ENCODE assay signal across 27 cellular contexts in the genomic region with DNA sequence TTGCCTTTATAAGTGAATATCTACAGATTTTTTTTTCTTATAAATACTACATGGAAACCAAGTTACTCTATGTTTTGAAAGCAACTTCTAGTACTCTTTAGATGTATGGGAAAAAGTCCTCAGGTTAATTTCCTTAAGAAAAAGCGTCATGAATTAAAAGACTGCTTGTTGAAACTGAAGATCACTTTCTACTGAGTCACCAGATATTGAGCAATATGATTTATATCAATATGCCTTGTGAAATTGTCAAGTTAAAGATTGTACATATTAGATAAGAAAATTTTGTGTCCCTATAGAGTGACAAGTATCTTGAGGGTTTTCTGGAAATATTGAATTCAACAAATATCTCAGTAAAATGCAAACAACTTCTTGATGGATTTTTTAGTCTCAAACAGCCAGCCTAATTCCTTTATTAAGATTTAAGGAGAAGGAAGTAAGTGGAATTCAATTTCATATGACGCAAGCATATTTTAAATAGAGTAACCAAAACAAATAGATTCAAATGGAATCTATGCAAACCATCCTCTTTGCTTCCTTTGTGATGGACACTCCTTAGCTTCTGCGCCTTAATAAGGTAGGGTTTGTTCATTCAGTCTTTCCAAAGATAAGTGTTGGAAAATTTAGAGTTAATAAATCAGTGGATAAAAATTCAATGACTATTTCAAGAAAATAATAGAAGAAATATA. TPM values are rescaled to one million over a fixed set of nuclear protein-coding genes. Genes with fewer than 3 reads are reported as not detected.
DNase-seq lines count a peak whose midpoint lies in the region; ATAC-seq and TF ChIP-seq lines count a peak whose summit lies in the region.
"Had no signal": no experiment of that assay in that cellular context is flagged by ENCODE, and none has a peak within 500 bp of the region (broad histone marks: within the 10 kb centered on the region; RNA-seq: fewer than 3 reads in every experiment).

No MANE protein-coding gene starts in this region.

- H3K4me2 ChIP-seq in GM23248 (ENCODE audit: unreplicated experiment): no peak overlapping the region

- H2AFZ ChIP-seq in GM23248: no peak overlapping the region

- H3K9me2 ChIP-seq in GM23248 (ENCODE audit: insufficient read depth): no peaks in the 10 kb centered on the region

- ATAC-seq in GM19351 (IDR thresholded peaks at IDR 0.05; ENCODE audit: unreplicated experiment) (no peak), GM19023 (IDR thresholded peaks at IDR 0.05; ENCODE audit: unreplicated experiment) (no peak)
- ATAC-seq: lower lobe of right lung; stimulated activated memory B cell treated with anti-CD40 and anti-IgM and Interleukin-4, amounts not matched to agents 10 μg/mL and 1 μg/mL and 100 μg/mL, for 72 hours; T-cell had no signal

- H3K4me3 ChIP-seq in GM23248: no peak overlapping the region
- no peak overlapping the region for H3K4me3 ChIP-seq in choroid plexus epithelial cell (ENCODE audit: low read depth, low read length)
- H3K4me3 ChIP-seq: lower lobe of right lung, MG63, testis, vagina had no signal

- H3K79me2 ChIP-seq in GM23248 (ENCODE audit: insufficient read depth): no peaks in the 10 kb centered on the region

- H3F3A ChIP-seq in GM23248 (ENCODE audit: insufficient read depth): peaks cover 9% of the 10 kb centered on the region

- DNase-seq in GM23248 (peak; percentile 27), NCI-H460 (ENCODE audit: extremely low read depth, low read depth) (peak; percentile 66), choroid plexus epithelial cell (ENCODE audit: low read depth) (peak; percentile 71), renal cortical epithelial cell (ENCODE audit: low read depth) (peak; percentile 34), putamen (ENCODE audit: low spot score) (no peak)
- DNase-seq: activated CD4-positive, CD25-positive, alpha-beta regulatory T cell treated with anti-CD3 and anti-CD28 coated beads, Interleukin-2, amount 50 U/mL, for 72 hours; activated naive CD4-positive, alpha-beta T cell treated with anti-CD3 and anti-CD28 coated beads for 36 hours; activated T-cell treated with anti-CD3 and anti-CD28 coated beads, Interleukin-2, amount 50 U/mL, for 24 hours; caudate nucleus; CD4-positive, CD25-positive, alpha-beta regulatory T cell; GF-D8; lower lobe of right lung; MG63; NCI-H2171; OCI-M1; SHP77 treated with DMSO at 0.1 percent for 48 hours; small intestine; stimulated activated CD4-positive, alpha-beta T cell treated with anti-CD3 and anti-CD28 coated beads, Interleukin-2, amount 100 ng/mL, for 24 hours; T-cell; testis had no signal

- WGBS in GM23248 (ENCODE audit: low coverage in 1 of 2, low lambda C conversion rate in 2 of 2, missing lambda C conversion rate in 2 of 2), 2 experiments: 76 to 90% methylated on average over 3 of the region's 3 CpGs

- no peaks in the 10 kb centered on the region for H3K36me3 ChIP-seq in GM23248 (ENCODE audit: low read depth)
- H3K36me3 ChIP-seq: lower lobe of right lung, MG63, vagina had no signal

- H3K4me1 ChIP-seq in GM23248 (ENCODE audit: insufficient read depth): peaks cover 26% of the 10 kb centered on the region
- H3K4me1 ChIP-seq: lower lobe of right lung, testis had no signal

- H3K9me3 ChIP-seq in GM23248 (ENCODE audit: low read depth): no peaks in the 10 kb centered on the region
- H3K9me3 ChIP-seq: lower lobe of right lung, MG63, testis, vagina had no signal

- no peak overlapping the region for H3K27ac ChIP-seq in GM23248
- H3K27ac ChIP-seq: lower lobe of right lung, testis, vagina had no signal

- H3K9ac ChIP-seq in GM23248: no peak overlapping the region

- in situ Hi-C loops in GM23248 (cut with MboI): no loop called here

- no peak for TF ChIP-seq CTCF in choroid plexus epithelial cell (conservative IDR thresholded peaks at IDR 0.05; ENCODE audit: low read depth, low read length)

- H3K27me3 ChIP-seq in GM23248 (replicated peaks; ENCODE audit: insufficient read depth): no peaks in the 10 kb centered on the region
- H3K27me3 ChIP-seq: MG63, testis, vagina had no signal

- H4K20me1 ChIP-seq in GM23248 (ENCODE audit: insufficient read depth): no peaks in the 10 kb centered on the region

RNA-seq across cellular contexts. Expression of a gene that starts 16.6 kb away (rescaled TPM):
- total RNA-seq in GM23248 (2014; rRNA removed; shearing (Covaris generic)): not detected in 2 replicates
- not detected in 2 replicates for polyA plus RNA-seq in GM23248 (2016; fragmentation: Nextera tagmentation; extraction: Ambion mirVana)
- total RNA-seq in NCI-H460 (2014; rRNA removed; shearing (Covaris generic)): not detected in 2 replicates
- polyA plus RNA-seq in NCI-H460 (2014; cell fraction: nucleus; rRNA removed): not detected in 2 replicates
- not detected in 2 replicates for total RNA-seq in renal cortical epithelial cell
- total RNA-seq: activated naive CD4-positive, alpha-beta T cell treated with anti-CD3 and anti-CD28 coated beads for 36 hours; CD4-positive, CD25-positive, alpha-beta regulatory T cell; dermis microvascular lymphatic vessel endothelial cell; kidney epithelial cell; lower lobe of right lung; progenitor cell of endocrine pancreas; vagina had no signal
- polyA plus RNA-seq: CD4-positive, CD25-positive, alpha-beta regulatory T cell had no signal

RNA-seq across cellular contexts. Expression of a gene that starts 28.0 kb away (rescaled TPM):
- 21.8 and 23.3 TPM in 2 replicates for total RNA-seq in GM23248 (2014; rRNA removed; shearing (Covaris generic))
- 141 and 145 TPM in 2 replicates for polyA plus RNA-seq in GM23248 (2016; fragmentation: Nextera tagmentation; extraction: Ambion mirVana)
- 36.8 and 38.4 TPM in 2 replicates for total RNA-seq in NCI-H460 (2014; rRNA removed; shearing (Covaris generic))
- 8.4 and 10.0 TPM in 2 replicates for polyA plus RNA-seq in NCI-H460 (2014; cell fraction: nucleus; rRNA removed)
- total RNA-seq in renal cortical epithelial cell: 3.6 and 4.6 TPM in 2 replicates

RNA-seq across cellular contexts. Expression of a gene that starts 34.6 kb away (rescaled TPM):
- total RNA-seq in GM23248 (2014; rRNA removed; shearing (Covaris generic)): not detected in 2 replicates
- polyA plus RNA-seq in GM23248 (2016; fragmentation: Nextera tagmentation; extraction: Ambion mirVana): not detected in 2 replicates
- not detected in 2 replicates for total RNA-seq in NCI-H460 (2014; rRNA removed; shearing (Covaris generic))
- not detected in 2 replicates for polyA plus RNA-seq in NCI-H460 (2014; cell fraction: nucleus; rRNA removed)
- not detected in 2 replicates for total RNA-seq in renal cortical epithelial cell
- total RNA-seq: activated naive CD4-positive, alpha-beta T cell treated with anti-CD3 and anti-CD28 coated beads for 36 hours; CD4-positive, CD25-positive, alpha-beta regulatory T cell; dermis microvascular lymphatic vessel endothelial cell; kidney epithelial cell; lower lobe of right lung; progenitor cell of endocrine pancreas; testis; vagina had no signal
- polyA plus RNA-seq: CD4-positive, CD25-positive, alpha-beta regulatory T cell had no signal

RNA-seq across cellular contexts. Expression of a gene that starts 50.7 kb away (rescaled TPM):
- not detected in 2 replicates for total RNA-seq in GM23248 (2014; rRNA removed; shearing (Covaris generic))
- polyA plus RNA-seq in GM23248 (2016; fragmentation: Nextera tagmentation; extraction: Ambion mirVana): not detected in 2 replicates
- total RNA-seq in NCI-H460 (2014; rRNA removed; shearing (Covaris generic)): not detected in 2 replicates
- not detected in 2 replicates for polyA plus RNA-seq in NCI-H460 (2014; cell fraction: nucleus; rRNA removed)
- total RNA-seq in renal cortical epithelial cell: not detected in 2 replicates
- total RNA-seq: activated naive CD4-positive, alpha-beta T cell treated with anti-CD3 and anti-CD28 coated beads for 36 hours; CD4-positive, CD25-positive, alpha-beta regulatory T cell; dermis microvascular lymphatic vessel endothelial cell; kidney epithelial cell; lower lobe of right lung; progenitor cell of endocrine pancreas; T-cell; vagina had no signal
- polyA plus RNA-seq: CD4-positive, CD25-positive, alpha-beta regulatory T cell; small intestine had no signal
